In genomic region chr16:64089697-64090096, GRCh38 we compare ENCODE assay signal across 1 cellular context.
TF ChIP-seq lines count a peak whose summit lies in the region.

No MANE protein-coding gene starts in this region.

TF ChIP-seq in GM12878, 131 proteins besides CTCF, POLR2A, EP300 and RAD21 (continued from another document):
- no peak for TF ChIP-seq E2F8 (IDR thresholded peaks at IDR 0.05; ENCODE audit: low read depth, partially characterized antibody)
- no peak for TF ChIP-seq MAX (IDR thresholded peaks at IDR 0.05; ENCODE audit: low read depth, low read length)
- TF ChIP-seq PAX5 (IDR thresholded peaks at IDR 0.05; ENCODE audit: borderline replicate concordance, low read depth, low read length), result no peak
- no peak for TF ChIP-seq KAT2A (conservative IDR thresholded peaks at IDR 0.05; ENCODE audit: control insufficient read depth, low read depth, low read length)
- peak; percentile 33; the same call in 1 of the 2 replicates for TF ChIP-seq SMC3 (IDR thresholded peaks at IDR 0.05; ENCODE audit: borderline replicate concordance, low read length)
